8 cellular contexts compared by ENCODE assay signal in the genomic region with DNA sequence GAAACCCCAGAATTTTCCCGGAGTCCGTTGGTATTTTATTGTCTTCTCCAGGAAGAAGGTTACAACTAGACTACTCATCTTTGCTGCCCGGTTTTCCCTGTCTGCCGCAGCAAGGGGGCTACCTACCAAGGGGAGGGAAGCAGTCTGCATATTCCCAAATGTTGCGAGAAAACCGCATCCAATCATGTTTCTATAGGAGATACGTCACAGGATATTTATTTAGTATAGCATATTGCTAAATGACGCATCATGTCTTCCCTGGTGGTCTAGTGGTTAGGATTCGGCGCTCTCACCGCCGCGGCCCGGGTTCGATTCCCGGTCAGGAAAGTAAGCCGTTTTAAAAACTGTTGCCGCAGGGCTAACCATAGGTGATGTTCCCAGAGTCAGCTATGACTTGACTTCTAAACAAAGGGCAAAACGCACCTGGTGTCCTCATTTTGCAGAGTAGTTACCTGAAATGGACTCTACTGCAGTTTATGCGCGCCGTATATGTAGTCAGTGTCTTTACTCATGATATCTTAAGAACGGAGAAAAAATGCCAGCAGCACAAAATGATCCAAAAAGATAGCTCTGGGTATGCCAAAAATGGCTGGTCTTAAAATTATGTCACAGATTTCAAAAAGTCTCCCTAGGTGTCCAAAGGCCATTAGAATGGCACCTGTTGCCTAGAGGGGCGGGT. TPM values are rescaled to one million over a fixed set of nuclear protein-coding genes. Genes with fewer than 3 reads are reported as not detected.
DNase-seq lines count a peak whose midpoint lies in the region; ATAC-seq and TF ChIP-seq lines count a peak whose summit lies in the region.

No MANE protein-coding gene starts in this region.

- H3K27ac Mint-ChIP-seq in CD4-positive, CD25-positive, alpha-beta regulatory T cell = peak overlapping the region; percentile 97 to 100 (median 98)

- H3K4me3 Mint-ChIP-seq in CD4-positive, CD25-positive, alpha-beta regulatory T cell = peak overlapping the region; percentile 91 to 98 (median 97)

- 0 out of 2 replicates have a peak, but pooled peaks cover 4% of the 10 kb centered on the region for H3F3A ChIP-seq in OCI-LY1 (ENCODE audit: insufficient read depth, low read length)

- H3K36me3 ChIP-seq in CD4-positive, CD25-positive, alpha-beta regulatory T cell (ENCODE audit: control insufficient read depth, insufficient read depth, low read length) = no peaks in the 10 kb centered on the region
- no peaks in the 10 kb centered on the region for H3K36me3 ChIP-seq in HUES48 (ENCODE audit: control insufficient read depth, insufficient read depth, low read length)
- no peaks in the 10 kb centered on the region for H3K36me3 ChIP-seq in OCI-LY1 (ENCODE audit: insufficient read depth, low read length)

- H3K36me3 Mint-ChIP-seq in CD4-positive, CD25-positive, alpha-beta regulatory T cell = peaks cover 7% of the 10 kb centered on the region

- peak; percentile 50 to 64 for ATAC-seq in CD4-positive, CD25-positive, alpha-beta regulatory T cell (ENCODE audit: low read depth in 2 of 2)
- ATAC-seq in GM21447 (IDR thresholded peaks at IDR 0.05; ENCODE audit: unreplicated experiment) = peak; percentile 50

- H3K79me2 ChIP-seq in OCI-LY1 (ENCODE audit: insufficient read depth, low read length) = no peaks in the 10 kb centered on the region

- no peaks in the 10 kb centered on the region for H4K20me1 ChIP-seq in OCI-LY1 (ENCODE audit: insufficient read depth, low read length)

- no peak for TF ChIP-seq POLR2A in erythroblast (IDR thresholded peaks at IDR 0.05; ENCODE audit: low read length)

- no peak for TF ChIP-seq CTCF in OCI-LY1 (IDR thresholded peaks at IDR 0.05; ENCODE audit: low read length)

- H3K4me2 ChIP-seq in OCI-LY1 (ENCODE audit: low read length) = peak overlapping the region; percentile 66

- H3K9ac ChIP-seq in HUES48 (ENCODE audit: low read depth, low read length) = no peak overlapping the region
- peak overlapping the region; percentile 49; the same call in 1 of the 2 replicates for H3K9ac ChIP-seq in OCI-LY1 (ENCODE audit: low read length)

- H3K9me3 ChIP-seq in CD4-positive, CD25-positive, alpha-beta regulatory T cell (ENCODE audit: control insufficient read depth in 2 of 2, low read length in 2 of 2) = no peaks in the 10 kb centered on the region
- H3K9me3 ChIP-seq in HUES48 (ENCODE audit: control insufficient read depth, insufficient read depth, low read length) (no peaks in the 10 kb centered on the region), OCI-LY1 (ENCODE audit: low read length) (no peaks in the 10 kb centered on the region)

- no peak overlapping the region for H2AFZ ChIP-seq in OCI-LY1 (ENCODE audit: low read length)

- peaks cover 9 to 42% (median 20%) of the 10 kb centered on the region in 4 donors for H3K4me1 Mint-ChIP-seq in CD4-positive, CD25-positive, alpha-beta regulatory T cell

- peak overlapping the region; percentile 91 for H3K4me3 ChIP-seq in CD4-positive, CD25-positive, alpha-beta regulatory T cell (ENCODE audit: low read depth, low read length)
- H3K4me3 ChIP-seq in HUES48 (ENCODE audit: low read depth, low read length) = peak overlapping the region; percentile 96
- peak overlapping the region; percentile 76 for H3K4me3 ChIP-seq in OCI-LY1 (ENCODE audit: low read depth, low read length, poor library complexity, severe bottlenecking)

- no peaks in the 10 kb centered on the region for H3K9me2 ChIP-seq in OCI-LY1 (ENCODE audit: low read depth, low read length)

- H3K4me1 ChIP-seq in CD4-positive, CD25-positive, alpha-beta regulatory T cell (ENCODE audit: control insufficient read depth, insufficient read depth, low read length, poor library complexity, severe bottlenecking) = peaks cover 17% of the 10 kb centered on the region
- H3K4me1 ChIP-seq in HUES48 (ENCODE audit: control insufficient read depth, insufficient read depth, low read length) (no peaks in the 10 kb centered on the region), OCI-LY1 (ENCODE audit: insufficient read depth, low read length, severe bottlenecking) (peaks cover 6% of the 10 kb centered on the region)

- H3K27ac ChIP-seq in CD4-positive, CD25-positive, alpha-beta regulatory T cell (ENCODE audit: insufficient read depth, low read length, poor library complexity, severe bottlenecking) = peak overlapping the region; percentile 87
- H3K27ac ChIP-seq in HUES48 (ENCODE audit: low read depth, low read length) (peak overlapping the region; percentile 91), OCI-LY1 (ENCODE audit: low read depth, low read length, poor library complexity, severe bottlenecking) (no peak overlapping the region)

- DNase-seq in CD4-positive, CD25-positive, alpha-beta regulatory T cell = peak; percentile 73 to 91 (median 78)
- DNase-seq in activated T-cell treated with anti-CD3 and anti-CD28 coated beads for 4 hours (peak; percentile 86), erythroblast (lab: John Stamatoyannopoulos, UW) (peak; percentile 94 to 96), myocyte (ENCODE audit: low read depth) (peak; percentile 89)
- peak; percentile 68 to 78 for DNase-seq in stimulated activated CD8-positive, alpha-beta memory T cell treated with anti-CD3 and anti-CD28 coated beads, Interleukin-7, amount 100 ng/mL, for 1 hour (ENCODE audit: low read depth in 2 of 2)

- H3K27me3 Mint-ChIP-seq in CD4-positive, CD25-positive, alpha-beta regulatory T cell = peaks cover 24% of the 10 kb centered on the region

- no peaks in the 10 kb centered on the region for H3K27me3 ChIP-seq in CD4-positive, CD25-positive, alpha-beta regulatory T cell (ENCODE audit: control insufficient read depth, insufficient read depth, low read length)
- H3K27me3 ChIP-seq in HUES48 (ENCODE audit: control insufficient read depth, insufficient read depth, low read length) = no peaks in the 10 kb centered on the region
- H3K27me3 ChIP-seq in OCI-LY1 (ENCODE audit: insufficient read depth, low read length) = no peaks in the 10 kb centered on the region

- peaks cover 0 to 8% (median 0%) of the 10 kb centered on the region in 7 donors for H3K9me3 Mint-ChIP-seq in CD4-positive, CD25-positive, alpha-beta regulatory T cell

RNA-seq across cellular contexts. Expression of a gene that starts 15.2 kb away (rescaled TPM):
- total RNA-seq in CD4-positive, CD25-positive, alpha-beta regulatory T cell = 50.6 TPM
- polyA plus RNA-seq in CD4-positive, CD25-positive, alpha-beta regulatory T cell = 1 to 10 TPM; 6.0 to 9.8 (median 7.2) TPM
- total RNA-seq in myocyte = 54.0 and 61.7 TPM in 2 replicates
- 34.1 TPM for polyA plus RNA-seq in myocyte (2012)

RNA-seq across cellular contexts. Expression of a gene that starts 31.9 kb away (rescaled TPM):
- 3.2 TPM for total RNA-seq in CD4-positive, CD25-positive, alpha-beta regulatory T cell
- 10 to 100 TPM in 1 of 4 donors, 1 to 10 TPM in 3; 7.2 to 10.8 (median 8.3) TPM for polyA plus RNA-seq in CD4-positive, CD25-positive, alpha-beta regulatory T cell
- 3.6 and 4.8 TPM in 2 replicates for total RNA-seq in myocyte
- polyA plus RNA-seq in myocyte (2012) = 2.7 TPM

RNA-seq across cellular contexts. Expression of a gene that starts 36.1 kb away (rescaled TPM):
- total RNA-seq in CD4-positive, CD25-positive, alpha-beta regulatory T cell = 39.1 TPM
- polyA plus RNA-seq in CD4-positive, CD25-positive, alpha-beta regulatory T cell = 10 to 100 TPM; 24.8 to 33.3 (median 27.5) TPM
- 38.9 and 43.4 TPM in 2 replicates for total RNA-seq in myocyte
- 16.3 TPM for polyA plus RNA-seq in myocyte (2012)

RNA-seq across cellular contexts. Expression of a gene that starts 48.4 kb away (rescaled TPM):
- total RNA-seq in CD4-positive, CD25-positive, alpha-beta regulatory T cell = 18.3 TPM
- polyA plus RNA-seq in CD4-positive, CD25-positive, alpha-beta regulatory T cell = 1 to 10 TPM; 2.2 to 6.5 (median 4.5) TPM
- 26.5 and 30.9 TPM in 2 replicates for total RNA-seq in myocyte
- 39.9 TPM for polyA plus RNA-seq in myocyte (2012)
